Comparison of ENCODE assay signal across 9 cellular contexts in genomic region chr17:8994319-8994718, GRCh38. TPM values are rescaled to one million over a fixed set of nuclear protein-coding genes. Genes with fewer than 3 reads are reported as not detected.
A peak's percentile ranks its signal among the peaks of the same experiment; 100 is the strongest.
DNase-seq lines count a peak whose midpoint lies in the region; ATAC-seq and TF ChIP-seq lines count a peak whose summit lies in the region.
"Had no signal": no experiment of that assay in that cellular context is flagged by ENCODE, and none has a peak within 500 bp of the region (broad histone marks: within the 10 kb centered on the region; RNA-seq: fewer than 3 reads in every experiment).

No MANE protein-coding gene starts in this region.

- no peak overlapping the region for H3K4me3 ChIP-seq in MM.1S (ENCODE audit: low read length)
- H3K4me3 ChIP-seq in lower lobe of right lung = no peak overlapping the region

- peak; percentile 51 for DNase-seq in Daoy (ENCODE audit: low read depth)
- no peak for DNase-seq in MM.1S
- DNase-seq in central memory CD8-positive, alpha-beta T cell (ENCODE audit: low spot score in 2 of 2) = peak; percentile 40 to 50
- DNase-seq in lower lobe of right lung = peak; percentile 85
- peak; percentile 87 for DNase-seq in stimulated activated CD8-positive, alpha-beta memory T cell treated with anti-CD3 and anti-CD28 coated beads, Interleukin-4, amount 100 ng/mL, for 48 hours
- no peak for DNase-seq in foreskin melanocyte
- no peak for DNase-seq in cortex of kidney (lab: John Stamatoyannopoulos, UW)

- no peak overlapping the region for H3K9ac ChIP-seq in MM.1S (ENCODE audit: low read length)

- H3F3A ChIP-seq in MM.1S (ENCODE audit: insufficient read depth, low read length) = no peaks in the 10 kb centered on the region

- H3K27ac ChIP-seq in MM.1S (ENCODE audit: low read length) = no peak overlapping the region
- H3K27ac ChIP-seq in lower lobe of right lung = no peak overlapping the region

- no peak overlapping the region for H2AFZ ChIP-seq in MM.1S (ENCODE audit: low read length)

- no peaks in the 10 kb centered on the region for H3K4me1 ChIP-seq in MM.1S (ENCODE audit: low read length)
- no peaks in the 10 kb centered on the region for H3K4me1 ChIP-seq in lower lobe of right lung

- no peak overlapping the region for H3K4me3 Mint-ChIP-seq in central memory CD8-positive, alpha-beta T cell

- TF ChIP-seq CTCF in MM.1S (IDR thresholded peaks at IDR 0.05; ENCODE audit: low read length) = peak; percentile 66
- TF ChIP-seq CTCF in lower lobe of right lung (IDR thresholded peaks at IDR 0.05) = peak; percentile 82

- no peak overlapping the region for H3K27ac Mint-ChIP-seq in central memory CD8-positive, alpha-beta T cell (ENCODE audit: low read depth)

- H3K4me1 Mint-ChIP-seq in central memory CD8-positive, alpha-beta T cell = peaks cover 10% of the 10 kb centered on the region

- no peaks in the 10 kb centered on the region for H3K27me3 Mint-ChIP-seq in central memory CD8-positive, alpha-beta T cell

- no peaks in the 10 kb centered on the region for H3K9me2 ChIP-seq in MM.1S (replicated peaks; ENCODE audit: insufficient read depth, low read length)

- ATAC-seq in activated CD4-positive, CD25-positive, alpha-beta regulatory T cell treated with anti-CD3 and anti-CD28 coated beads, Interleukin-2, amount 50 U/mL, for 24 hours = peak; percentile 53 to 58
- no peak for ATAC-seq in central memory CD8-positive, alpha-beta T cell (replicated peaks; ENCODE audit: extremely low read depth, poor library complexity, severe bottlenecking)
- ATAC-seq in lower lobe of right lung = peak; percentile 63 to 85

- no peaks in the 10 kb centered on the region for H4K20me1 ChIP-seq in MM.1S (ENCODE audit: insufficient read depth, low read length)

- intact Hi-C loops in lower lobe of right lung (cut with DNase I) = no loop called here

- peaks cover 3% of the 10 kb centered on the region for H3K36me3 Mint-ChIP-seq in central memory CD8-positive, alpha-beta T cell (ENCODE audit: insufficient read depth)

- H3K79me2 ChIP-seq in MM.1S (ENCODE audit: low read length) = no peaks in the 10 kb centered on the region

- H3K27me3 ChIP-seq in MM.1S (replicated peaks; ENCODE audit: insufficient read depth, low read length) (no peaks in the 10 kb centered on the region; the same call in 1 of the 2 replicates), lower lobe of right lung (ENCODE audit: low read depth) (peaks cover 7% of the 10 kb centered on the region)

- no peaks in the 10 kb centered on the region for H3K9me3 Mint-ChIP-seq in central memory CD8-positive, alpha-beta T cell

- H3K36me3 ChIP-seq in MM.1S (replicated peaks; ENCODE audit: insufficient read depth, low read length) (no peaks in the 10 kb centered on the region), lower lobe of right lung (no peaks in the 10 kb centered on the region)

- no peak overlapping the region for H3K4me2 ChIP-seq in MM.1S (ENCODE audit: low read depth, low read length)

- H3K9me3 ChIP-seq in MM.1S (replicated peaks; ENCODE audit: insufficient read depth, low read length) (no peaks in the 10 kb centered on the region), lower lobe of right lung (no peaks in the 10 kb centered on the region)

RNA-seq across cellular contexts. Expression of gene NTN1, which starts 27.0 kb away (rescaled TPM):
- 6.8 and 7.1 TPM in 2 replicates for total RNA-seq in Daoy (2014; rRNA removed; shearing (Covaris generic))
- 7.8 TPM for total RNA-seq in lower lobe of right lung
- total RNA-seq: T-helper 1 cell treated with Interleukin-12 subunit alpha and Interleukin-12 subunit beta and Interleukin-4 antibody, amounts not matched to agents 30 ng/mL and 1 ng/mL, for 36 hours had no signal

RNA-seq across cellular contexts. Expression of gene PIK3R5, which starts 28.8 kb away (rescaled TPM):
- not detected in 2 replicates for total RNA-seq in Daoy (2014; rRNA removed; shearing (Covaris generic))
- 44.0 TPM for total RNA-seq in lower lobe of right lung

Comparison
In these comparisons a context has a peak if more than half of its experiments do, and no peak if none do; other contexts are left out.
1. DNase-seq: peak in Daoy (single experiment), central memory CD8-positive, alpha-beta T cell (2 of 2), lower lobe of right lung (single experiment) and stimulated activated CD8-positive, alpha-beta memory T cell treated with anti-CD3 and anti-CD28 coated beads, Interleukin-4, amount 100 ng/mL, for 48 hours (single experiment); none in MM.1S (single experiment), foreskin melanocyte (single experiment) and cortex of kidney (single experiment).
2. RNA of gene PIK3R5, which starts 28.8 kb away (total RNA-seq): 44.0 TPM in lower lobe of right lung (single experiment); not detected in Daoy; every median in the first group is over 10 times any median in the second.